10 cellular contexts compared by ENCODE assay signal in the genomic region with DNA sequence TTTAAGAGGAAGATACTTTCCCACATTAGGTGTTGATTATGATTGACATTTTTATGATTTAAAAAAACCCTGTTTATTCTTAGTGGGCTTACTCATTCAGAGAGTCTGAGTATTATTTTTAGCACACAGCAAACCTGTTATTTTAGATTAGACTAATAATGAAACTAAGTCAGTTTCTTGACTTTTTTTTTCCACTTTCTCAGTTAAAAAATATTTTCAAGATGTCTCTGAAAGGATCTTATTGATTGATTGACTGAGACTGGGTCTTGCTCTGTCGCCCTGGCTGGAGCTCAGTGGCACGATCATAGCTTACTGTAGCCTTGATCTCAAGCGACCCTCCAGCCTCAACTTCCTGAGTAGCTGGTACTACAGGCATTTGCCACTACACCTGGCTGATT. TPM values are rescaled to one million over a fixed set of nuclear protein-coding genes. Genes with fewer than 3 reads are reported as not detected.
DNase-seq lines count a peak whose midpoint lies in the region; ATAC-seq, FAIRE-seq and TF ChIP-seq lines count a peak whose summit lies in the region.
"Had no signal": no experiment of that assay in that cellular context is flagged by ENCODE, and none has a peak within 500 bp of the region (broad histone marks: within the 10 kb centered on the region; RNA-seq: fewer than 3 reads in every experiment).

No MANE protein-coding gene starts in this region.

- BruUV-seq in PC-9 (replicated peaks; lab: Mats Ljungman, UMichigan), result no TSS peak

- no peak for TF ChIP-seq CTCF in coronary artery (IDR thresholded peaks at IDR 0.05)
- TF ChIP-seq CTCF in PC-9 (conservative IDR thresholded peaks at IDR 0.05), result no peak

- no peak overlapping the region for H3K4me2 ChIP-seq in PC-9

- ATAC-seq in GM18499 (IDR thresholded peaks at IDR 0.05; ENCODE audit: insufficient read depth, unreplicated experiment) (peak; percentile 33), GM19467 (IDR thresholded peaks at IDR 0.05; ENCODE audit: unreplicated experiment) (peak; percentile 47), HG03196 (IDR thresholded peaks at IDR 0.05; ENCODE audit: unreplicated experiment) (peak; percentile 54)
- ATAC-seq: Right ventricle myocardium inferior had no signal

- no peaks in the 10 kb centered on the region for H3K9me2 ChIP-seq in PC-9 (ENCODE audit: insufficient read depth)

- H4K20me1 ChIP-seq in PC-9 (ENCODE audit: insufficient read depth), result no peaks in the 10 kb centered on the region

- H3K27ac ChIP-seq in coronary artery (no peak overlapping the region), PC-9 (no peak overlapping the region)

- H3K79me2 ChIP-seq in PC-9 (ENCODE audit: low read depth), result no peaks in the 10 kb centered on the region

- H3K4me1 ChIP-seq in PC-9 (replicated peaks; ENCODE audit: insufficient read depth), result no peaks in the 10 kb centered on the region

- CTCF ChIA-PET in PC-9 (lab: Charles Lee), result no interaction called here

- no peaks in the 10 kb centered on the region for H3F3A ChIP-seq in PC-9 (ENCODE audit: insufficient read depth, low read depth)

- intact Hi-C loops in PC-9 (cut with micrococcal nuclease; ENCODE audit: unreplicated experiment), result no loop called here

- no peaks in the 10 kb centered on the region for H3K9me3 ChIP-seq in PC-9 (ENCODE audit: insufficient read depth, low read depth)

- H3K4me3 ChIP-seq in coronary artery, result no peak overlapping the region
- no peak overlapping the region for H3K4me3 ChIP-seq in PC-9

- H3K36me3 ChIP-seq in PC-9 (ENCODE audit: low read depth), result no peaks in the 10 kb centered on the region

- peak; percentile 40 for DNase-seq in activated naive CD4-positive, alpha-beta T cell treated with anti-CD3 and anti-CD28 coated beads, Interleukin-2, amount 50 U/mL, for 16 hours
- DNase-seq in coronary artery (ENCODE audit: low spot score), result no peak
- no peak for DNase-seq in COR-L47 (lab: John Stamatoyannopoulos, UW)
- no peak for DNase-seq in PC-9
- DNase-seq in RCC 7860 (ENCODE audit: low spot score), result no peak
- DNase-seq: anterior cingulate cortex had no signal

- H2AFZ ChIP-seq in PC-9, result no peak overlapping the region

- FAIRE-seq in RCC 7860 (lab: Jason Lieb, UNC), result no peak

- H3K27me3 ChIP-seq in PC-9 (ENCODE audit: insufficient read depth, low read depth), result no peaks in the 10 kb centered on the region

- POLR2A ChIA-PET in PC-9 (lab: Charles Lee; ENCODE audit: unreplicated experiment), result no interaction called here

RNA-seq across cellular contexts. Expression of gene INPP5F, which starts 20.4 kb away (rescaled TPM):
- total RNA-seq in PC-9 (2021), result 11.4 and 12.4 TPM in 2 replicates

RNA-seq across cellular contexts. Expression of gene BAG3, which starts 54.3 kb away (rescaled TPM):
- total RNA-seq in PC-9 (2021), result 62.7 and 75.7 TPM in 2 replicates
